Comparison of ENCODE assay signal across 8 cellular contexts in the genomic region with DNA sequence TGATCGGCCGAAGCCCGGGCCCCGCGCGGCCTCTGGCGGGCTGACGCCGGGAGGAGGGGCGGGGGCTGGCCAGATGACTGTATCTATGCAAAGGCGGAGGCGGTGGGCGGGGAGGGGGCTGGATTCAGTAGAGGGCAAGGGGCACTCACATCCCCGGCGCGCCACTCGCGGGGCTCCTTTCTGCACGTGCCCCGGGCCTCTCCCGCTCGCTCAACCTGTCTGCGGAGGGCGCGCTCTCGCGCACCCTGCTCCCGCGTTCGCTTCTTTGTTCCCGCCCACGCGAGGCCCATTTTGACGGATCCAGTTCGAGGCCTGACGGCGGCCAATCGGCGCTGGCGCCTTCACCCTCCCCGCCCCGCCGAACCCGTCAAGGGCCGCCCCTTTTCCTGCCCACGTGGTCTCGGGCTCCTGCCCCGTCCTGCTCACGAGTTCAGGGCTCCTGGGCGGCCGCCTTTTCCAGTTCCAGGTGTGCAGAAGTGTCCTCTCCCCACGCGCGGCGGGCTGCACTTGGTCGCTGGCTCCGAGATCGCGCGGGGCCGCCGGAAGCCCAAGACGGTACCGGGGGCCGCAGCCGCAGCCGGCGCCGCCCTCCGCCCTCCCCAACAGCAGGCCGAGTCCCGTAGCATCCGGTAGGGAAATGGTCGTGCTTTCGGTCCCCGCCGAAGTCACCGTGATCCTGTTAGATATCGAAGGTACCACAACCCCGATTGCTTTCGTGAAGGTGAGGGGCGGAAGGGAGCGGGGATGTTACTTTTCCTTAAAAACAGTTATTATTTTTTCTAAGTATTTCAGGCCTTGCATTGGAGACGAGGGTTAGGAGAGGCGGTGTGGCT. TPM values are rescaled to one million over a fixed set of nuclear protein-coding genes. Genes with fewer than 3 reads are reported as not detected.
DNase-seq lines count a peak whose midpoint lies in the region; ATAC-seq and TF ChIP-seq lines count a peak whose summit lies in the region.

A gene (plus strand): TSS at position 398 of the 833 bp plus-strand sequence. CDS start 240 bp downstream, at position 638.
A gene (minus strand): TSS at position 270 of the 833 bp plus-strand sequence. CDS start 772 bp downstream, outside the sequence.

- H3K9ac ChIP-seq in muscle layer of colon (ENCODE audit: low read length) = peak within 1 kb of the TSS; percentile 51

- peak; percentile 41 for TF ChIP-seq POLR2A in erythroblast (IDR thresholded peaks at IDR 0.05; ENCODE audit: low read length)

- intact Hi-C loops in PC-9 (cut with micrococcal nuclease; ENCODE audit: unreplicated experiment) = no loop called here

- H3K9me3 ChIP-seq in PC-9 (ENCODE audit: insufficient read depth, low read depth) (no peaks in the 10 kb centered on the region), muscle layer of colon (ENCODE audit: low read length) (no peaks in the 10 kb centered on the region)

- peak within 1 kb of the TSS; percentile 87 for H3K27ac ChIP-seq in PC-9
- H3K27ac ChIP-seq in muscle layer of colon (ENCODE audit: low read depth, low read length) = peak within 1 kb of the TSS; percentile 99

- DNase-seq in DMS153 (lab: John Stamatoyannopoulos, UW) = peak; percentile 91
- peak; percentile 94 for DNase-seq in Jurkat, Clone E6-1 (ENCODE audit: low read depth, low spot score)
- DNase-seq in PC-9 = peak; percentile 83 to 93
- DNase-seq in activated T-cell treated with anti-CD3 and anti-CD28 coated beads, Interleukin-2, amount 50 U/mL, for 1 hour = peak; percentile 97
- peak; percentile 97 for DNase-seq in erythroblast (lab: John Stamatoyannopoulos, UW)
- DNase-seq in stimulated activated CD8-positive, alpha-beta memory T cell treated with anti-CD3 and anti-CD28 coated beads, Interleukin-7, amount 100 ng/mL, for 24 hours (ENCODE audit: low read depth) = peak; percentile 98

- TF ChIP-seq CTCF in PC-9 (conservative IDR thresholded peaks at IDR 0.05) = no peak

- CTCF ChIA-PET in PC-9 (lab: Charles Lee) = no interaction called here

- H3K27me3 ChIP-seq in PC-9 (ENCODE audit: insufficient read depth, low read depth) (no peaks in the 10 kb centered on the region), muscle layer of colon (ENCODE audit: control insufficient read depth in 1 of 2, insufficient read depth in 2 of 2, low read length in 2 of 2) (no peaks in the 10 kb centered on the region)

- H3K4me3 ChIP-seq in Jurkat, Clone E6-1 (ENCODE audit: low read length) = peak within 1 kb of the TSS; percentile 94
- peak within 1 kb of the TSS; percentile 97 for H3K4me3 ChIP-seq in PC-9
- H3K4me3 ChIP-seq in muscle layer of colon (ENCODE audit: low read depth in 1 of 2, low read length in 2 of 2) = peak within 1 kb of the TSS; percentile 66 to 98

- peak; percentile 74 for ATAC-seq in GM21619 (IDR thresholded peaks at IDR 0.05; ENCODE audit: unreplicated experiment)

- no peaks in the 10 kb centered on the region for H3K9me2 ChIP-seq in PC-9 (ENCODE audit: insufficient read depth)

- peak within 1 kb of the TSS; percentile 90 for H3K4me2 ChIP-seq in PC-9

- peak within 1 kb of the TSS; percentile 88 for H2AFZ ChIP-seq in PC-9

- POLR2A ChIA-PET in PC-9 (lab: Charles Lee; ENCODE audit: unreplicated experiment) = interaction anchor here (0.7 kb wide), 1 partner anchor 57 kb away, joined by 3 read pairs; a partner anchor contains a TSS

- H3K36me3 ChIP-seq in PC-9 (ENCODE audit: low read depth) (peaks cover 32% of the 10 kb centered on the region), muscle layer of colon (ENCODE audit: insufficient read depth, low read length) (peaks cover 11% of the 10 kb centered on the region)

- peaks cover 86% of the 10 kb centered on the region for H3K79me2 ChIP-seq in PC-9 (ENCODE audit: low read depth)

- peaks cover 33% of the 10 kb centered on the region; the same call in 1 of the 2 replicates for H3F3A ChIP-seq in PC-9 (ENCODE audit: insufficient read depth, low read depth)

- no TSS peak for BruUV-seq in PC-9 (replicated peaks; lab: Mats Ljungman, UMichigan)

- peaks cover 42% of the 10 kb centered on the region for H4K20me1 ChIP-seq in PC-9 (ENCODE audit: insufficient read depth)

- H3K4me1 ChIP-seq in PC-9 (replicated peaks; ENCODE audit: insufficient read depth) (peaks cover 35% of the 10 kb centered on the region), muscle layer of colon (ENCODE audit: insufficient read depth, low read length) (peaks cover 31% of the 10 kb centered on the region)

RNA-seq across cellular contexts. Expression of the first gene that starts in this region (rescaled TPM):
- polyA plus RNA-seq in Jurkat, Clone E6-1 (2012; ENCODE audit: insufficient read depth, insufficient read length) = 72.5 TPM
- total RNA-seq in PC-9 (2021) = 19.8 and 22.3 TPM in 2 replicates

RNA-seq across cellular contexts. Expression of the second gene that starts in this region (rescaled TPM):
- polyA plus RNA-seq in Jurkat, Clone E6-1 (2012; ENCODE audit: insufficient read depth, insufficient read length) = 488 TPM
- 179 and 193 TPM in 2 replicates for total RNA-seq in PC-9 (2021)

Comparison
In these comparisons a context has a peak if more than half of its experiments do, and no peak if none do; other contexts are left out.
1. Peak in every context shown above with its lines: DNase-seq, ATAC-seq, H3K4me3 ChIP-seq and H3K27ac ChIP-seq.